ENCODE assay signal across 27 cellular contexts in genomic region chr1:21564521-21565095, GRCh38. TPM values are rescaled to one million over a fixed set of nuclear protein-coding genes. Genes with fewer than 3 reads are reported as not detected.
A peak's percentile ranks its signal among the peaks of the same experiment; 100 is the strongest.
DNase-seq lines count a peak whose midpoint lies in the region; ATAC-seq, FAIRE-seq and TF ChIP-seq lines count a peak whose summit lies in the region.
"Had no signal": no experiment of that assay in that cellular context is flagged by ENCODE, and none has a peak within 500 bp of the region (broad histone marks: within the 10 kb centered on the region; RNA-seq: fewer than 3 reads in every experiment).

No MANE protein-coding gene starts in this region.

- TF ChIP-seq EP300 in K562 (IDR thresholded peaks at IDR 0.05; ENCODE audit: low read length): no peak

- no peaks in the 10 kb centered on the region for H3K4me1 Mint-ChIP-seq in stimulated activated naive CD8-positive, alpha-beta T cell treated with anti-CD3 and anti-CD28 coated beads, Interleukin-15, amount 100 ng/mL, for 72 hours
- H3K4me1 Mint-ChIP-seq: activated CD4-positive, alpha-beta T cell treated with anti-CD3 and anti-CD28 coated beads for 36 hours; activated CD8-positive, alpha-beta memory T cell treated with anti-CD3 and anti-CD28 coated beads, Interleukin-2, amount 10 ng/mL, durations not matched to agents 7 days and 5 days; activated naive CD8-positive, alpha-beta T cell treated with anti-CD3 and anti-CD28 coated beads, Interleukin-2, amount 10 ng/mL, durations not matched to agents 7 days and 5 days; CD4-positive, CD25-positive, alpha-beta regulatory T cell had no signal

- H2AFZ ChIP-seq in K562 (ENCODE audit: low read depth, low read length) (no peak overlapping the region), mesenchymal stem cell (ENCODE audit: low read depth, low read length) (no peak overlapping the region)
- H2AFZ ChIP-seq: hepatocyte had no signal

- no peaks in the 10 kb centered on the region for H3K79me2 ChIP-seq in K562 (ENCODE audit: control insufficient read depth, insufficient read depth, low read length)
- H3K79me2 ChIP-seq: hepatocyte had no signal

- H3K27ac ChIP-seq in HEK293 (ENCODE audit: extremely low read depth, low read depth, low read length): no peak overlapping the region
- H3K27ac ChIP-seq in K562 (ENCODE audit: extremely low read depth, low read depth, low read length): no peak overlapping the region
- no peak overlapping the region for H3K27ac ChIP-seq in mesenchymal stem cell (ENCODE audit: low read length, poor library complexity, severe bottlenecking)
- H3K27ac ChIP-seq: brain microvascular endothelial cell, coronary artery, hepatocyte, thoracic aorta had no signal

- H3K9ac ChIP-seq in K562 (ENCODE audit: insufficient read depth in 1 of 2, low read depth in 2 of 2, low read length in 2 of 2): 0 out of 4 replicates have a peak overlapping the region, but pooled peaks of 1 of the 2 experiments have one; percentile 41
- peak overlapping the region; percentile 45 for H3K9ac ChIP-seq in mesenchymal stem cell (ENCODE audit: low read length)

- no peak for TF ChIP-seq POLR2A in K562 (conservative IDR thresholded peaks at IDR 0.05)

- H3K9me3 ChIP-seq in HEK293 (ENCODE audit: control insufficient read depth, insufficient read depth, low read depth, low read length): no peaks in the 10 kb centered on the region
- no peaks in the 10 kb centered on the region for H3K9me3 ChIP-seq in K562 (replicated peaks; ENCODE audit: control insufficient read depth, insufficient read depth, low read depth, low read length)
- H3K9me3 ChIP-seq in mesenchymal stem cell (ENCODE audit: control insufficient read depth, low read length): no peaks in the 10 kb centered on the region
- H3K9me3 ChIP-seq: thoracic aorta had no signal

- intact Hi-C loops in K562 (cut with micrococcal nuclease): no loop called here

- no peak overlapping the region for H4K8ac ChIP-seq in mesenchymal stem cell (ENCODE audit: low read length)

- no peak overlapping the region for H2BK5ac ChIP-seq in mesenchymal stem cell (ENCODE audit: low read depth, low read length, poor library complexity, severe bottlenecking)

- H3K4me1 ChIP-seq in HEK293 (ENCODE audit: control insufficient read depth, insufficient read depth, low read length) (no peaks in the 10 kb centered on the region), K562 (replicated peaks in 1 of 2; ENCODE audit: control insufficient read depth in 2 of 2, insufficient read depth in 2 of 2, low read length in 2 of 2) (peaks cover 6 to 20% of the 10 kb centered on the region in 2 experiments; a peak in 3 of 5 replicates), mesenchymal stem cell (ENCODE audit: control insufficient read depth, insufficient read depth, low read depth, low read length) (peaks cover 67% of the 10 kb centered on the region)

- ATAC-seq in K562 (no peak), HG02981 (IDR thresholded peaks at IDR 0.05; ENCODE audit: unreplicated experiment) (no peak)
- no peak for ATAC-seq in stimulated activated naive CD8-positive, alpha-beta T cell treated with anti-CD3 and anti-CD28 coated beads, Interleukin-15, amount 100 ng/mL, for 72 hours
- ATAC-seq: activated CD4-positive, alpha-beta T cell treated with anti-CD3 and anti-CD28 coated beads for 36 hours; activated CD8-positive, alpha-beta memory T cell treated with anti-CD3 and anti-CD28 coated beads, Interleukin-2, amount 10 ng/mL, durations not matched to agents 7 days and 5 days; sciatic nerve; stimulated activated naive B cell treated with anti-CD40 and anti-IgM and Interleukin-4, amounts not matched to agents 10 μg/mL and 1 μg/mL and 100 μg/mL, for 72 hours had no signal

- H2BK15ac ChIP-seq in mesenchymal stem cell (ENCODE audit: low read depth, poor library complexity, severe bottlenecking): peak overlapping the region; percentile 6

- FAIRE-seq in K562 (lab: Jason Lieb, UNC): peak; percentile 48
- FAIRE-seq: GM12891, islet of Langerhans had no signal

- peak overlapping the region; percentile 47 for H2AK5ac ChIP-seq in mesenchymal stem cell (ENCODE audit: low read length, severe bottlenecking)

- H3K27me3 ChIP-seq in K562 (ENCODE audit: control insufficient read depth in 2 of 2, insufficient read depth in 2 of 2, low read length in 2 of 2): peaks cover 0 to 27% of the 10 kb centered on the region in 2 experiments; a peak in 3 of 5 replicates
- H3K27me3 ChIP-seq in mesenchymal stem cell (ENCODE audit: control insufficient read depth in 1 of 2, insufficient read depth in 1 of 2, low read length in 2 of 2): peaks cover 0 to 17% of the 10 kb centered on the region in 2 experiments
- H3K27me3 ChIP-seq: brain microvascular endothelial cell, hepatocyte had no signal

- H2BK120ac ChIP-seq in mesenchymal stem cell (ENCODE audit: low read depth, low read length): no peak overlapping the region

- TF ChIP-seq CTCF in AG10803 (conservative IDR thresholded peaks at IDR 0.05; ENCODE audit: low read length) (no peak), HEK293 (tag by site-specific recombination; IDR thresholded peaks at IDR 0.05) (no peak), K562 (IDR thresholded peaks at IDR 0.05 in 2 of 3, conservative IDR thresholded peaks at IDR 0.05 in 1 of 3; ENCODE audit: insufficient read depth in 2 of 3, low read depth in 1 of 3, low read length in 3 of 3) (no peak)

- no peak overlapping the region for H3K4me3 Mint-ChIP-seq in stimulated activated naive CD8-positive, alpha-beta T cell treated with anti-CD3 and anti-CD28 coated beads, Interleukin-15, amount 100 ng/mL, for 72 hours
- H3K4me3 Mint-ChIP-seq: activated CD4-positive, alpha-beta T cell treated with anti-CD3 and anti-CD28 coated beads for 36 hours; activated CD8-positive, alpha-beta memory T cell treated with anti-CD3 and anti-CD28 coated beads, Interleukin-2, amount 10 ng/mL, durations not matched to agents 7 days and 5 days; activated naive CD8-positive, alpha-beta T cell treated with anti-CD3 and anti-CD28 coated beads, Interleukin-2, amount 10 ng/mL, durations not matched to agents 7 days and 5 days; CD4-positive, CD25-positive, alpha-beta regulatory T cell; stimulated activated naive B cell treated with anti-CD40 and anti-IgM and Interleukin-4, amounts not matched to agents 10 μg/mL and 1 μg/mL and 100 μg/mL, for 72 hours had no signal

- H3K4ac ChIP-seq in mesenchymal stem cell (ENCODE audit: low read depth in 1 of 2, low read length in 2 of 2): no peak overlapping the region

- no peak for TF ChIP-seq RAD21 in K562 (CRISPR knock-in tag; conservative IDR thresholded peaks at IDR 0.05 in 1 of 2, IDR thresholded peaks at IDR 0.05 in 1 of 2)

- BruUV-seq in K562 (replicated peaks; lab: Mats Ljungman, UMichigan): no TSS peak

- H3K36me3 ChIP-seq in HEK293 (ENCODE audit: control insufficient read depth in 2 of 2, insufficient read depth in 1 of 2, low read length in 2 of 2) (no peaks in the 10 kb centered on the region), K562 (ENCODE audit: control insufficient read depth, insufficient read depth, low read length) (no peaks in the 10 kb centered on the region), mesenchymal stem cell (ENCODE audit: control insufficient read depth in 1 of 2, insufficient read depth in 2 of 2, low read depth in 1 of 2, low read length in 2 of 2) (peaks cover 0 to 10% of the 10 kb centered on the region in 2 experiments)
- H3K36me3 ChIP-seq: brain microvascular endothelial cell, thoracic aorta had no signal

- no peaks in the 10 kb centered on the region for H3K9me3 Mint-ChIP-seq in stimulated activated naive CD8-positive, alpha-beta T cell treated with anti-CD3 and anti-CD28 coated beads, Interleukin-15, amount 100 ng/mL, for 72 hours
- H3K9me3 Mint-ChIP-seq: activated naive CD8-positive, alpha-beta T cell treated with anti-CD3 and anti-CD28 coated beads, Interleukin-2, amount 10 ng/mL, durations not matched to agents 7 days and 5 days; CD4-positive, CD25-positive, alpha-beta regulatory T cell; stimulated activated naive B cell treated with anti-CD40 and anti-IgM and Interleukin-4, amounts not matched to agents 10 μg/mL and 1 μg/mL and 100 μg/mL, for 72 hours had no signal

- H2BK12ac ChIP-seq in mesenchymal stem cell (ENCODE audit: low read length in 2 of 2): peak overlapping the region in 1 of 2 experiments; percentile 23

- in situ Hi-C loops in K562 (cut with MboI): no loop called here

- no peaks in the 10 kb centered on the region for H3K79me1 ChIP-seq in mesenchymal stem cell (replicated peaks; ENCODE audit: low read length, poor library complexity, severe bottlenecking)

- no peak overlapping the region for H3K23ac ChIP-seq in mesenchymal stem cell (ENCODE audit: low read length in 2 of 2)

- no peak overlapping the region for H3K4me2 ChIP-seq in K562 (ENCODE audit: insufficient read depth, low read length)
- no peak overlapping the region for H3K4me2 ChIP-seq in mesenchymal stem cell (ENCODE audit: low read length, poor library complexity, severe bottlenecking)
- H3K4me2 ChIP-seq: hepatocyte had no signal

- H3K18ac ChIP-seq in mesenchymal stem cell (ENCODE audit: low read depth in 1 of 2, low read length in 2 of 2): peak overlapping the region; percentile 40 to 50

- H4K91ac ChIP-seq in mesenchymal stem cell (ENCODE audit: low read length): no peak overlapping the region

- POLR2A ChIA-PET in HEK293 (lab: Yijun Ruan, JAX): no interaction called here
- POLR2A ChIA-PET in K562 (lab: Yijun Ruan, JAX): interaction anchor here (0.9 kb wide), 1 partner anchor 46 kb away, joined by 4 read pairs; no protein-coding TSS in a partner anchor

- H3K9me1 ChIP-seq in K562 (ENCODE audit: control insufficient read depth, insufficient read depth, low read length): no peaks in the 10 kb centered on the region

- peak overlapping the region in 1 of 2 experiments; percentile 74 for H3K14ac ChIP-seq in mesenchymal stem cell (ENCODE audit: low read length in 2 of 2)

- 29% methylated on average over 14 of the region's 14 CpGs for WGBS in K562 (ENCODE audit: insufficient coverage, low coverage, missing lambda C conversion rate)
- WGBS in mesenchymal stem cell: 74% methylated on average over 14 of the region's 14 CpGs

- H4K20me1 ChIP-seq in K562 (replicated peaks; ENCODE audit: control insufficient read depth, insufficient read depth, low read length): peaks cover 4% of the 10 kb centered on the region

- H3K27ac Mint-ChIP-seq in stimulated activated naive CD8-positive, alpha-beta T cell treated with anti-CD3 and anti-CD28 coated beads, Interleukin-15, amount 100 ng/mL, for 72 hours: peak overlapping the region in 1 of 2 donors; percentile 24
- H3K27ac Mint-ChIP-seq: activated CD4-positive, alpha-beta T cell treated with anti-CD3 and anti-CD28 coated beads for 36 hours; activated CD8-positive, alpha-beta memory T cell treated with anti-CD3 and anti-CD28 coated beads, Interleukin-2, amount 10 ng/mL, durations not matched to agents 7 days and 5 days; activated naive CD8-positive, alpha-beta T cell treated with anti-CD3 and anti-CD28 coated beads, Interleukin-2, amount 10 ng/mL, durations not matched to agents 7 days and 5 days; stimulated activated naive B cell treated with anti-CD40 and anti-IgM and Interleukin-4, amounts not matched to agents 10 μg/mL and 1 μg/mL and 100 μg/mL, for 72 hours had no signal

- peak; percentile 9 for DNase-seq in AG10803 (ENCODE audit: low read depth)
- no peak for DNase-seq in K562 (ENCODE audit: extremely low read depth in 1 of 4, low spot score in 3 of 4)
- DNase-seq in mesenchymal stem cell: peak; percentile 73
- DNase-seq in CD1c-positive myeloid dendritic cell (ENCODE audit: extremely low spot score): no peak
- no peak for DNase-seq in stimulated activated naive CD8-positive, alpha-beta T cell treated with anti-CD3 and anti-CD28 coated beads, Interleukin-15, amount 100 ng/mL, for 72 hours
- DNase-seq in HUDEP-2 (lab: John Stamatoyannopoulos, UW; ENCODE audit: unreplicated experiment in 76 of 76): no peak
- DNase-seq: activated CD4-positive, alpha-beta T cell treated with anti-CD3 and anti-CD28 coated beads for 36 hours; activated CD8-positive, alpha-beta memory T cell treated with anti-CD3 and anti-CD28 coated beads, Interleukin-2, amount 10 ng/mL, durations not matched to agents 7 days and 5 days; activated naive CD8-positive, alpha-beta T cell treated with anti-CD3 and anti-CD28 coated beads, Interleukin-2, amount 10 ng/mL, durations not matched to agents 7 days and 5 days; brain microvascular endothelial cell; CD4-positive, CD25-positive, alpha-beta regulatory T cell; DMS79; NCI-H1417 treated with DMSO at 0.1 percent for 48 hours; NCI-H524 treated with DMSO at 0.1 percent for 48 hours; occipital lobe; SHP77 treated with DMSO at 0.1 percent for 48 hours; stimulated activated naive B cell treated with anti-CD40 and anti-IgM and Interleukin-4, amounts not matched to agents 10 μg/mL and 1 μg/mL and 100 μg/mL, for 72 hours had no signal

- no peak overlapping the region for H3K4me3 ChIP-seq in AG10803 (ENCODE audit: low read length)
- no peak overlapping the region for H3K4me3 ChIP-seq in HEK293 (ENCODE audit: low read depth, low read length)
- H3K4me3 ChIP-seq in K562: no peak overlapping the region
- no peak overlapping the region for H3K4me3 ChIP-seq in mesenchymal stem cell (ENCODE audit: insufficient read depth in 1 of 2, low read depth in 1 of 2, low read length in 2 of 2)
- H3K4me3 ChIP-seq: coronary artery, hepatocyte, thoracic aorta had no signal

- H3K27me3 Mint-ChIP-seq in stimulated activated naive CD8-positive, alpha-beta T cell treated with anti-CD3 and anti-CD28 coated beads, Interleukin-15, amount 100 ng/mL, for 72 hours: peaks cover 7% of the 10 kb centered on the region
- H3K27me3 Mint-ChIP-seq: activated CD4-positive, alpha-beta T cell treated with anti-CD3 and anti-CD28 coated beads for 36 hours; activated naive CD8-positive, alpha-beta T cell treated with anti-CD3 and anti-CD28 coated beads, Interleukin-2, amount 10 ng/mL, durations not matched to agents 7 days and 5 days had no signal

- CTCF ChIA-PET in HEK293 (lab: Yijun Ruan, JAX): interaction anchor here (0.6 kb wide), 1 partner anchor 15 kb away, joined by 4 read pairs; no protein-coding TSS in a partner anchor
- CTCF ChIA-PET in K562 (lab: Yijun Ruan, JAX; ENCODE audit: low intra/inter-chr PET ratio): no interaction called here

RNA-seq across cellular contexts. Expression of gene ALPL, which starts 55.4 kb away (rescaled TPM):
- 0.40 and 0.95 TPM in 2 replicates for total RNA-seq in K562 (2011; cell fraction: chromatin; rRNA removed; ENCODE audit: low replicate concordance)
- 0.13 and 0.33 TPM in 2 replicates for total RNA-seq in K562 (2011; cell fraction: nucleolus; rRNA removed)
- total RNA-seq in K562 (2011; cell fraction: nucleoplasm; rRNA removed): 0.29 and 0.38 TPM in 2 replicates
- 0.12 and 0.14 TPM in 2 replicates for total RNA-seq in K562 (2014; rRNA removed)
- not detected in 2 replicates for total RNA-seq in K562 (2014; rRNA removed; fragmentation: Illumina TruSeq; extraction: Trizol)
- not detected in 2 replicates for total RNA-seq in K562 (2015; rRNA removed; fragmentation: Illumina TruSeq; extraction: Trizol)
- total RNA-seq in K562 (2021): 0.22 and 0.38 TPM in 2 replicates
- 0.18 and 0.49 TPM in 2 replicates for polyA plus RNA-seq in K562 (2011; rRNA removed)
- polyA plus RNA-seq in K562 (2011; cell fraction: cytosol; rRNA removed): 0.37 and 0.40 TPM in 2 replicates
- 0.16 and 0.18 TPM in 2 replicates for polyA plus RNA-seq in K562 (2011; cell fraction: nucleus; rRNA removed)
- polyA plus RNA-seq in K562 (2012): 0.18 and 0.25 TPM in 2 replicates
- 0.11 and 0.22 TPM in 2 replicates for polyA plus RNA-seq in K562 (2014; fragmentation: Illumina TruSeq; extraction: Trizol)
- polyA plus RNA-seq in K562 (2014; fragmentation: Nextera tagmentation; extraction: Ambion mirVana): under 1 TPM in 1 of 2 experiments, not detected in 1; 0.04 TPM
- 0.07 TPM in 1 of 2 replicates, not detected in the other for polyA plus RNA-seq in K562 (2014; rRNA removed)
- 0.07 and 0.15 TPM in 2 replicates for polyA minus RNA-seq in K562 (2011; rRNA and poly(A)+ RNA removed)
- not detected in 2 replicates for polyA minus RNA-seq in K562 (2011; cell fraction: cytosol; rRNA and poly(A)+ RNA removed)
- polyA minus RNA-seq in K562 (2011; cell fraction: nucleus; rRNA and poly(A)+ RNA removed): 0.56 TPM in 1 of 2 replicates, not detected in the other
- polyA plus RNA-seq in mesenchymal stem cell (2013, experiment 1 of 2): 11.5 TPM
- 11.6 TPM for polyA plus RNA-seq in mesenchymal stem cell (2013, experiment 2 of 2)
- total RNA-seq: activated CD4-positive, alpha-beta T cell treated with anti-CD3 and anti-CD28 coated beads for 36 hours; activated CD8-positive, alpha-beta memory T cell treated with anti-CD3 and anti-CD28 coated beads, Interleukin-2, amount 10 ng/mL, durations not matched to agents 7 days and 5 days; activated naive CD8-positive, alpha-beta T cell treated with anti-CD3 and anti-CD28 coated beads, Interleukin-2, amount 10 ng/mL, durations not matched to agents 7 days and 5 days; CD4-positive, CD25-positive, alpha-beta regulatory T cell; HT1080; lung microvascular endothelial cell had no signal
- polyA plus RNA-seq: CD4-positive, CD25-positive, alpha-beta regulatory T cell had no signal

Comparison
In these comparisons a context has a peak if more than half of its experiments do, and no peak if none do; other contexts are left out.
1. DNase-seq: peak in AG10803 (single experiment) and mesenchymal stem cell (single experiment); none in K562 (0 of 4), CD1c-positive myeloid dendritic cell (single experiment), stimulated activated naive CD8-positive, alpha-beta T cell treated with anti-CD3 and anti-CD28 coated beads, Interleukin-15, amount 100 ng/mL, for 72 hours (0 of 2) and HUDEP-2 (0 of 76).